In genomic region chr19:1284293-1284978, GRCh38 we compare ENCODE assay signal across 15 cellular contexts. TPM values are rescaled to one million over a fixed set of nuclear protein-coding genes. Genes with fewer than 3 reads are reported as not detected.
DNase-seq lines count a peak whose midpoint lies in the region; ATAC-seq and TF ChIP-seq lines count a peak whose summit lies in the region.
"Had no signal": no experiment of that assay in that cellular context is flagged by ENCODE, and none has a peak within 500 bp of the region (broad histone marks: within the 10 kb centered on the region; RNA-seq: fewer than 3 reads in every experiment).

No MANE protein-coding gene starts in this region.

- no peak overlapping the region for H3K4me3 ChIP-seq in breast epithelium
- H3K4me3 ChIP-seq: HAP-1 had no signal

- intact Hi-C loops in MCF 10A (cut with micrococcal nuclease) (loop anchor here (5.0 kb wide), 1 partner anchor 78 kb away; no protein-coding TSS in a partner anchor), breast epithelium (cut with DNase I; ENCODE audit: low total_unique reads) (no loop called here), left colon (cut with DNase I, micrococcal nuclease) (no loop called here)

- peak overlapping the region; percentile 40 for H3K4me3 Mint-ChIP-seq in MCF 10A (ENCODE audit: unreplicated experiment)
- H3K4me3 Mint-ChIP-seq in WTC11: peak overlapping the region; percentile 65
- peak overlapping the region; percentile 32 to 61 for H3K4me3 Mint-ChIP-seq in stimulated activated naive CD8-positive, alpha-beta T cell treated with anti-CD3 and anti-CD28 coated beads, Interleukin-15, amount 100 ng/mL, for 72 hours
- H3K4me3 Mint-ChIP-seq: activated CD4-positive, alpha-beta T cell treated with anti-CD3 and anti-CD28 coated beads, Interleukin-2, amount 10 ng/mL, durations not matched to agents 7 days and 5 days had no signal

- H3K9me3 Mint-ChIP-seq in MCF 10A (ENCODE audit: unreplicated experiment): no peaks in the 10 kb centered on the region
- H3K9me3 Mint-ChIP-seq in WTC11: no peaks in the 10 kb centered on the region
- H3K9me3 Mint-ChIP-seq in stimulated activated naive CD8-positive, alpha-beta T cell treated with anti-CD3 and anti-CD28 coated beads, Interleukin-15, amount 100 ng/mL, for 72 hours: no peaks in the 10 kb centered on the region
- H3K9me3 Mint-ChIP-seq: activated CD4-positive, alpha-beta T cell treated with anti-CD3 and anti-CD28 coated beads, Interleukin-2, amount 10 ng/mL, durations not matched to agents 7 days and 5 days had no signal

- no peak for DNase-seq in MCF 10A (ENCODE audit: unreplicated experiment)
- DNase-seq in breast epithelium (ENCODE audit: low spot score in 2 of 2): no peak
- no peak for DNase-seq in WTC11 (ENCODE audit: low spot score)
- peak; percentile 72 to 81 for DNase-seq in left colon
- DNase-seq in stimulated activated naive CD8-positive, alpha-beta T cell treated with anti-CD3 and anti-CD28 coated beads, Interleukin-15, amount 100 ng/mL, for 72 hours: no peak
- no peak for DNase-seq in CD1c-positive myeloid dendritic cell (ENCODE audit: extremely low spot score)
- DNase-seq in hippocampal formation (lab: John Stamatoyannopoulos, UW): no peak
- DNase-seq: activated CD4-positive, alpha-beta T cell treated with anti-CD3 and anti-CD28 coated beads, Interleukin-2, amount 10 ng/mL, durations not matched to agents 7 days and 5 days; activated naive CD4-positive, alpha-beta T cell treated with Interleukin-2 at 50 U/mL for 16 hours; NCI-H1048; OCI-M1; stimulated activated naive CD4-positive, alpha-beta T cell; T-helper 1 cell had no signal

- TF ChIP-seq CTCF in MCF 10A (IDR thresholded peaks at IDR 0.05; ENCODE audit: unreplicated experiment) (no peak), breast epithelium (IDR thresholded peaks at IDR 0.05) (no peak), WTC11 (IDR thresholded peaks at IDR 0.05) (no peak)

- CTCF ChIA-PET in MCF 10A (lab: Yijun Ruan, JAX): interaction anchor here (0.8 kb wide), 1 partner anchor 32 kb away, joined by 4 read pairs; no protein-coding TSS in a partner anchor
- CTCF ChIA-PET in WTC11 (lab: Charles Lee): interaction anchor here (0.6 to 2.8 kb wide), 5 partner anchors 9 to 103 kb away, joined by 3 to 15 read pairs (median 4); partner anchors contain the start of gene FAM174C

- no TSS peak for BruUV-seq in MCF 10A (replicated peaks; lab: Mats Ljungman, UMichigan)

- H3K27me3 Mint-ChIP-seq in MCF 10A (ENCODE audit: insufficient read depth, unreplicated experiment) (peaks cover 27% of the 10 kb centered on the region), WTC11 (ENCODE audit: low read depth) (peaks cover 19% of the 10 kb centered on the region)
- peaks cover 60% of the 10 kb centered on the region for H3K27me3 Mint-ChIP-seq in stimulated activated naive CD8-positive, alpha-beta T cell treated with anti-CD3 and anti-CD28 coated beads, Interleukin-15, amount 100 ng/mL, for 72 hours

- H3K4me1 ChIP-seq in breast epithelium: no peaks in the 10 kb centered on the region

- no peak overlapping the region for H3K27ac Mint-ChIP-seq in MCF 10A (ENCODE audit: low read depth, unreplicated experiment)
- H3K27ac Mint-ChIP-seq in WTC11: peak overlapping the region; percentile 81
- no peak overlapping the region for H3K27ac Mint-ChIP-seq in stimulated activated naive CD8-positive, alpha-beta T cell treated with anti-CD3 and anti-CD28 coated beads, Interleukin-15, amount 100 ng/mL, for 72 hours
- H3K27ac Mint-ChIP-seq: activated CD4-positive, alpha-beta T cell treated with anti-CD3 and anti-CD28 coated beads, Interleukin-2, amount 10 ng/mL, durations not matched to agents 7 days and 5 days had no signal

- ATAC-seq in WTC11: no peak
- peak; percentile 72 for ATAC-seq in left colon
- no peak for ATAC-seq in stimulated activated naive CD8-positive, alpha-beta T cell treated with anti-CD3 and anti-CD28 coated beads, Interleukin-15, amount 100 ng/mL, for 72 hours
- no peak for ATAC-seq in GM21717 (IDR thresholded peaks at IDR 0.05; ENCODE audit: unreplicated experiment)

- H3K27ac ChIP-seq in breast epithelium: no peak overlapping the region

- POLR2A ChIA-PET in MCF 10A (lab: Yijun Ruan, JAX): interaction anchor here (0.7 kb wide), 1 partner anchor 561 kb away, joined by 3 read pairs; no protein-coding TSS in a partner anchor
- POLR2A ChIA-PET in WTC11 (lab: Charles Lee): interaction anchor here (0.9 kb wide), 1 partner anchor 15 kb away, joined by 3 read pairs; the partner anchor contains the start of gene CIRBP

- no peaks in the 10 kb centered on the region for H3K9me3 ChIP-seq in breast epithelium
- H3K9me3 ChIP-seq: HAP-1 had no signal

- H3K4me1 Mint-ChIP-seq in MCF 10A (ENCODE audit: insufficient read depth, unreplicated experiment): peaks cover 6% of the 10 kb centered on the region
- peaks cover 13% of the 10 kb centered on the region for H3K4me1 Mint-ChIP-seq in WTC11
- peaks cover 26% of the 10 kb centered on the region for H3K4me1 Mint-ChIP-seq in stimulated activated naive CD8-positive, alpha-beta T cell treated with anti-CD3 and anti-CD28 coated beads, Interleukin-15, amount 100 ng/mL, for 72 hours

- no peak for TF ChIP-seq POLR2A in breast epithelium (IDR thresholded peaks at IDR 0.05)

- H3K27me3 ChIP-seq in breast epithelium: peaks cover 20 to 60% of the 10 kb centered on the region in 2 donors

- H3K36me3 Mint-ChIP-seq in MCF 10A (ENCODE audit: insufficient read depth, unreplicated experiment) (peaks cover 9% of the 10 kb centered on the region), WTC11 (no peaks in the 10 kb centered on the region)

- no peaks in the 10 kb centered on the region for H3K36me3 ChIP-seq in breast epithelium

TF ChIP-seq in WTC11, 78 proteins besides CTCF, POLR2A, EP300 and RAD21 (continues in another document):
- TF ChIP-seq GABPB1 (CRISPR knock-in tag; IDR thresholded peaks at IDR 0.05): 0 out of 2 replicates have a peak, but pooled peaks have one; percentile 3
- no peak for TF ChIP-seq ATF2 (CRISPR knock-in tag; IDR thresholded peaks at IDR 0.05; ENCODE audit: borderline replicate concordance, low read depth)
- TF ChIP-seq FOXP4 (CRISPR knock-in tag; IDR thresholded peaks at IDR 0.05): 0 out of 2 replicates have a peak, but pooled peaks have one; percentile 27

RNA-seq across cellular contexts. Expression of gene EFNA2, which starts 1.2 kb away (rescaled TPM):
- total RNA-seq in MCF 10A (2022) (not detected in 2 replicates), breast epithelium (under 1 TPM in 1 of 3 donors, not detected in 2; 0.66 TPM), WTC11 (2021) (11.4 to 14.2 TPM (median 12.6 TPM) in 3 replicates), left colon (10 to 100 TPM; 83.8 to 85.4 TPM)
- total RNA-seq: activated CD4-positive, alpha-beta T cell treated with anti-CD3 and anti-CD28 coated beads, Interleukin-2, amount 10 ng/mL, durations not matched to agents 7 days and 5 days had no signal

RNA-seq across cellular contexts. Expression of gene FAM174C, which starts 9.1 kb away (rescaled TPM):
- total RNA-seq in MCF 10A (2022) (71.0 and 85.2 TPM in 2 replicates), breast epithelium (10 to 100 TPM; 43.9 to 60.6 (median 53.1) TPM), WTC11 (2021) (59.4 to 65.9 TPM (median 65.7 TPM) in 3 replicates), left colon (10 to 100 TPM; 43.7 to 48.9 TPM)

RNA-seq across cellular contexts. Expression of gene CIRBP, which starts 15.3 kb away (rescaled TPM):
- total RNA-seq in MCF 10A (2022) (316 and 362 TPM in 2 replicates), breast epithelium (100 to 1,000 TPM; 458 to 758 (median 656) TPM), WTC11 (2021) (256 to 298 TPM (median 256 TPM) in 3 replicates), left colon (100 to 1,000 TPM; 220 to 267 TPM)

RNA-seq across cellular contexts. Expression of gene MIDN, which starts 36.1 kb away (rescaled TPM):
- total RNA-seq in MCF 10A (2022) (73.6 and 96.9 TPM in 2 replicates), breast epithelium (10 to 100 TPM; 13.8 to 28.5 (median 22.4) TPM), WTC11 (2021) (189 to 190 TPM (median 189 TPM) in 3 replicates), left colon (100 to 1,000 TPM; 202 to 276 TPM)

RNA-seq across cellular contexts. Expression of gene ATP5F1D, which starts 42.9 kb away (rescaled TPM):
- total RNA-seq in MCF 10A (2022): 256 and 258 TPM in 2 replicates
- 10 to 100 TPM; 47.6 to 64.9 (median 61.3) TPM for total RNA-seq in breast epithelium
- 262 to 277 TPM (median 270 TPM) in 3 replicates for total RNA-seq in WTC11 (2021)
- total RNA-seq in left colon: 100 to 1,000 TPM; 341 to 530 TPM

Comparison
In these comparisons a context has a peak if more than half of its experiments do, and no peak if none do; other contexts are left out.
1. DNase-seq: peak in left colon (2 of 2); none in MCF 10A (single experiment), breast epithelium (0 of 2), WTC11 (single experiment), stimulated activated naive CD8-positive, alpha-beta T cell treated with anti-CD3 and anti-CD28 coated beads, Interleukin-15, amount 100 ng/mL, for 72 hours (0 of 2), CD1c-positive myeloid dendritic cell (single experiment) and hippocampal formation (0 of 2).
2. Peak in every context shown above with its lines, with median percentiles within 50 percentile points of each other: H3K4me3 Mint-ChIP-seq.